ENCODE assay signal across 11 cellular contexts in the genomic region with DNA sequence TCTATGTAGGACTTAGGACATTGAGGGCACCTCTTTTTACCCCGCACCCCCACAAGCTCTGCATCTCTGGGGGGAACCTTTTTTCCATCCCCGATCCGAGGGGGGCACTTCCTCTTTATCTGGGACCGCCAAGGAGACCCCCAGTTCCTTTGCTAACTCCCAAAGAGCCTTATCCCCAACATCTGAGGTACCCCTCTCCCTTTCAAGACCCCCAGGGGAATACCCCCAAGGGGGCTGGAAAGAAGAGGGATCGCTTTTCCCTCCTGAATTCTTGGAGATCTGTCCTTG. TPM values are rescaled to one million over a fixed set of nuclear protein-coding genes. Genes with fewer than 3 reads are reported as not detected.
DNase-seq lines count a peak whose midpoint lies in the region; ATAC-seq, FAIRE-seq and TF ChIP-seq lines count a peak whose summit lies in the region.
"Had no signal": no experiment of that assay in that cellular context is flagged by ENCODE, and none has a peak within 500 bp of the region (broad histone marks: within the 10 kb centered on the region; RNA-seq: fewer than 3 reads in every experiment).

No MANE protein-coding gene starts in this region.

- TF ChIP-seq POLR2A in K562 (conservative IDR thresholded peaks at IDR 0.05): no peak

- no peak overlapping the region for H3K27ac Mint-ChIP-seq in Caco-2 (ENCODE audit: unreplicated experiment)
- H3K27ac Mint-ChIP-seq in IgD-negative memory B cell: peak overlapping the region; percentile 83 to 94 (median 83)
- peak overlapping the region in 1 of 2 donors; percentile 0 for H3K27ac Mint-ChIP-seq in natural killer cell treated with Interleukin-12 subunit alpha and Interleukin-12 subunit beta and Interleukin-15 and Interleukin-18, amount 100 ng/mL, for 72 hours

- intact Hi-C loops in Caco-2 (cut with micrococcal nuclease; ENCODE audit: unreplicated experiment): no loop called here
- intact Hi-C loops in K562 (cut with micrococcal nuclease): no loop called here

- BruUV-seq in Caco-2 (replicated peaks; lab: Mats Ljungman, UMichigan): no TSS peak
- no TSS peak for BruUV-seq in K562 (replicated peaks; lab: Mats Ljungman, UMichigan)

- H3K9ac ChIP-seq in K562 (ENCODE audit: insufficient read depth in 1 of 2, low read depth in 2 of 2, low read length in 2 of 2): peak overlapping the region; percentile 94 to 95

- no peak for DNase-seq in Caco-2
- no peak for DNase-seq in K562 (ENCODE audit: extremely low read depth in 1 of 4, low spot score in 3 of 4)
- no peak for DNase-seq in natural killer cell treated with Interleukin-12 subunit alpha and Interleukin-12 subunit beta and Interleukin-15 and Interleukin-18, amount 100 ng/mL, for 72 hours (ENCODE audit: low spot score)
- no peak for DNase-seq in iPS-NIHi7 (ENCODE audit: extremely low spot score)
- no peak for DNase-seq in ureter (ENCODE audit: low spot score)
- no peak for DNase-seq in NCI-H69 (lab: John Stamatoyannopoulos, UW)
- DNase-seq: GF-D8; kidney; stimulated activated CD4-positive, alpha-beta T cell treated with anti-CD3 and anti-CD28 coated beads, Interleukin-4, amount 100 ng/mL, for 24 hours had no signal

- H3K4me3 ChIP-seq in Caco-2 (ENCODE audit: low read depth, low read length): no peak overlapping the region
- H3K4me3 ChIP-seq in K562: peak overlapping the region; percentile 83

- TF ChIP-seq CTCF in Caco-2 (IDR thresholded peaks at IDR 0.05; ENCODE audit: insufficient read depth in 1 of 2, low read depth in 1 of 2, low read length in 1 of 2, severe bottlenecking in 1 of 2, unreplicated experiment in 1 of 2) (no peak), K562 (IDR thresholded peaks at IDR 0.05 in 2 of 3, conservative IDR thresholded peaks at IDR 0.05 in 1 of 3; ENCODE audit: insufficient read depth in 2 of 3, low read depth in 1 of 3, low read length in 3 of 3) (no peak)

- H3K9me3 Mint-ChIP-seq in Caco-2 (ENCODE audit: unreplicated experiment) (peaks cover 9% of the 10 kb centered on the region), IgD-negative memory B cell (peaks cover 0 to 1% (median 0%) of the 10 kb centered on the region in 3 donors)
- H3K9me3 Mint-ChIP-seq in natural killer cell treated with Interleukin-12 subunit alpha and Interleukin-12 subunit beta and Interleukin-15 and Interleukin-18, amount 100 ng/mL, for 72 hours: no peaks in the 10 kb centered on the region

- H3K9me3 ChIP-seq in Caco-2 (no peaks in the 10 kb centered on the region), K562 (replicated peaks; ENCODE audit: control insufficient read depth, insufficient read depth, low read depth, low read length) (peaks cover 4% of the 10 kb centered on the region)

- CTCF ChIA-PET in Caco-2 (lab: Charles Lee) (no interaction called here), K562 (lab: Yijun Ruan, JAX; ENCODE audit: low intra/inter-chr PET ratio) (no interaction called here)

- peak overlapping the region; percentile 18; the same call in 1 of the 2 replicates for H2AFZ ChIP-seq in K562 (ENCODE audit: low read depth, low read length)

- no peak for TF ChIP-seq EP300 in K562 (IDR thresholded peaks at IDR 0.05; ENCODE audit: low read length)

- H3K27me3 ChIP-seq in Caco-2 (replicated peaks; ENCODE audit: control insufficient read depth, insufficient read depth, low read length) (no peaks in the 10 kb centered on the region), K562 (ENCODE audit: control insufficient read depth in 2 of 2, insufficient read depth in 2 of 2, low read length in 2 of 2) (no peaks in the 10 kb centered on the region)

- no peaks in the 10 kb centered on the region for H3K36me3 ChIP-seq in Caco-2 (ENCODE audit: control insufficient read depth, insufficient read depth, low read length)
- H3K36me3 ChIP-seq in K562 (ENCODE audit: control insufficient read depth, insufficient read depth, low read length): peaks cover 22% of the 10 kb centered on the region

- in situ Hi-C loops in K562 (cut with MboI): no loop called here

- no peaks in the 10 kb centered on the region; the same call in 1 of the 2 replicates for H4K20me1 ChIP-seq in K562 (replicated peaks; ENCODE audit: control insufficient read depth, insufficient read depth, low read length)

- peak overlapping the region; percentile 99 for H3K27ac ChIP-seq in K562 (ENCODE audit: extremely low read depth, low read depth, low read length)

- peaks cover 12% of the 10 kb centered on the region for H3K36me3 Mint-ChIP-seq in Caco-2 (ENCODE audit: insufficient read depth, unreplicated experiment)
- no peaks in the 10 kb centered on the region for H3K36me3 Mint-ChIP-seq in IgD-negative memory B cell
- H3K36me3 Mint-ChIP-seq in natural killer cell treated with Interleukin-12 subunit alpha and Interleukin-12 subunit beta and Interleukin-15 and Interleukin-18, amount 100 ng/mL, for 72 hours: no peaks in the 10 kb centered on the region

- H3K4me2 ChIP-seq in K562 (ENCODE audit: insufficient read depth, low read length): peak overlapping the region; percentile 97

- FAIRE-seq in K562 (lab: Jason Lieb, UNC): no peak
- FAIRE-seq: kidney had no signal

- peaks cover 25% of the 10 kb centered on the region for H3K79me2 ChIP-seq in K562 (ENCODE audit: control insufficient read depth, insufficient read depth, low read length)

- POLR2A ChIA-PET in Caco-2 (lab: Charles Lee): no interaction called here
- POLR2A ChIA-PET in K562 (lab: Yijun Ruan, JAX): interaction anchor here (0.6 to 3.1 kb wide), 12 partner anchors 8 to 813 kb away, joined by 3 to 30 read pairs (median 4); no protein-coding TSS in a partner anchor

- WGBS in K562 (ENCODE audit: insufficient coverage, low coverage, missing lambda C conversion rate): 9% methylated on average over 5 of the region's 5 CpGs

- peaks cover 7% of the 10 kb centered on the region for H3K9me1 ChIP-seq in K562 (ENCODE audit: control insufficient read depth, insufficient read depth, low read length)

- H3K4me1 Mint-ChIP-seq in Caco-2 (ENCODE audit: low read depth, unreplicated experiment): peaks cover 12% of the 10 kb centered on the region
- peaks cover 41 to 54% (median 53%) of the 10 kb centered on the region in 3 donors for H3K4me1 Mint-ChIP-seq in IgD-negative memory B cell
- peaks cover 45 to 47% of the 10 kb centered on the region in 2 donors for H3K4me1 Mint-ChIP-seq in natural killer cell treated with Interleukin-12 subunit alpha and Interleukin-12 subunit beta and Interleukin-15 and Interleukin-18, amount 100 ng/mL, for 72 hours (ENCODE audit: low read depth in 2 of 2)

- H3K4me3 Mint-ChIP-seq in Caco-2 (ENCODE audit: unreplicated experiment) (peak overlapping the region; percentile 84), IgD-negative memory B cell (peak overlapping the region; percentile 77 to 97 (median 90))
- H3K4me3 Mint-ChIP-seq in natural killer cell treated with Interleukin-12 subunit alpha and Interleukin-12 subunit beta and Interleukin-15 and Interleukin-18, amount 100 ng/mL, for 72 hours: peak overlapping the region; percentile 67

- no peak for TF ChIP-seq RAD21 in K562 (CRISPR knock-in tag; conservative IDR thresholded peaks at IDR 0.05 in 1 of 2, IDR thresholded peaks at IDR 0.05 in 1 of 2)

- H3K27me3 Mint-ChIP-seq in Caco-2 (ENCODE audit: insufficient read depth, unreplicated experiment) (peaks cover 3% of the 10 kb centered on the region), IgD-negative memory B cell (peaks cover 19% of the 10 kb centered on the region)
- H3K27me3 Mint-ChIP-seq in natural killer cell treated with Interleukin-12 subunit alpha and Interleukin-12 subunit beta and Interleukin-15 and Interleukin-18, amount 100 ng/mL, for 72 hours: peaks cover 27 to 34% of the 10 kb centered on the region in 2 donors

- ATAC-seq in K562: no peak
- no peak for ATAC-seq in natural killer cell treated with Interleukin-12 subunit alpha and Interleukin-12 subunit beta and Interleukin-15 and Interleukin-18, amount 100 ng/mL, for 72 hours
- ATAC-seq in HG02938 (IDR thresholded peaks at IDR 0.05; ENCODE audit: unreplicated experiment): no peak

- 0 out of 2 replicates have a peak, but pooled peaks cover 6% of the 10 kb centered on the region for H3K4me1 ChIP-seq in Caco-2
- peaks cover 36 to 59% of the 10 kb centered on the region in 2 experiments for H3K4me1 ChIP-seq in K562 (replicated peaks in 1 of 2; ENCODE audit: control insufficient read depth in 2 of 2, insufficient read depth in 2 of 2, low read length in 2 of 2)

RNA-seq across cellular contexts. Expression of gene TNFSF9, which starts 1.1 kb away (rescaled TPM):
- total RNA-seq in Caco-2 (2022): 0.77 and 1.3 TPM in 2 replicates
- 14.7 TPM for polyA plus RNA-seq in IgD-negative memory B cell
- total RNA-seq in K562 (2011; cell fraction: chromatin; rRNA removed; ENCODE audit: low replicate concordance): 5.5 and 15.4 TPM in 2 replicates
- 19.5 and 27.3 TPM in 2 replicates for total RNA-seq in K562 (2011; cell fraction: nucleolus; rRNA removed)
- 20.7 and 24.7 TPM in 2 replicates for total RNA-seq in K562 (2011; cell fraction: nucleoplasm; rRNA removed)
- total RNA-seq in K562 (2014; rRNA removed): 13.8 and 17.7 TPM in 2 replicates
- 6.5 TPM in 2 replicates for total RNA-seq in K562 (2014; rRNA removed; fragmentation: Illumina TruSeq; extraction: Trizol)
- 6.2 and 7.6 TPM in 2 replicates for total RNA-seq in K562 (2015; rRNA removed; fragmentation: Illumina TruSeq; extraction: Trizol)
- total RNA-seq in K562 (2021): 17.9 and 18.9 TPM in 2 replicates
- polyA plus RNA-seq in K562 (2011; rRNA removed): 15.1 and 19.2 TPM in 2 replicates
- 20.1 and 36.9 TPM in 2 replicates for polyA plus RNA-seq in K562 (2011; cell fraction: cytosol; rRNA removed)
- polyA plus RNA-seq in K562 (2011; cell fraction: nucleus; rRNA removed): 11.4 and 12.1 TPM in 2 replicates
- 14.1 and 19.0 TPM in 2 replicates for polyA plus RNA-seq in K562 (2012)
- 4.7 and 6.4 TPM in 2 replicates for polyA plus RNA-seq in K562 (2014; fragmentation: Illumina TruSeq; extraction: Trizol)
- 1 to 10 TPM; 1.4 to 2.1 TPM for polyA plus RNA-seq in K562 (2014; fragmentation: Nextera tagmentation; extraction: Ambion mirVana)
- polyA plus RNA-seq in K562 (2014; rRNA removed): 9.8 and 11.9 TPM in 2 replicates
- 5.3 and 5.5 TPM in 2 replicates for polyA minus RNA-seq in K562 (2011; rRNA and poly(A)+ RNA removed)
- polyA minus RNA-seq in K562 (2011; cell fraction: cytosol; rRNA and poly(A)+ RNA removed): 11.5 and 17.7 TPM in 2 replicates
- polyA minus RNA-seq in K562 (2011; cell fraction: nucleus; rRNA and poly(A)+ RNA removed): 5.0 and 6.9 TPM in 2 replicates
- 1 to 10 TPM; 3.4 to 3.8 TPM for total RNA-seq in natural killer cell treated with Interleukin-12 subunit alpha and Interleukin-12 subunit beta and Interleukin-15 and Interleukin-18, amount 100 ng/mL, for 72 hours
- 0.75 TPM for total RNA-seq in ureter

RNA-seq across cellular contexts. Expression of gene TUBB4A, which starts 29.8 kb away (rescaled TPM):
- total RNA-seq in Caco-2 (2022): 3.8 and 6.0 TPM in 2 replicates
- polyA plus RNA-seq in IgD-negative memory B cell: 14.6 TPM
- 0.95 and 1.9 TPM in 2 replicates for total RNA-seq in K562 (2011; cell fraction: chromatin; rRNA removed; ENCODE audit: low replicate concordance)
- total RNA-seq in K562 (2011; cell fraction: nucleolus; rRNA removed): 1.3 and 1.7 TPM in 2 replicates
- total RNA-seq in K562 (2011; cell fraction: nucleoplasm; rRNA removed): 1.5 and 2.5 TPM in 2 replicates
- total RNA-seq in K562 (2014; rRNA removed): 1.0 and 1.5 TPM in 2 replicates
- total RNA-seq in K562 (2014; rRNA removed; fragmentation: Illumina TruSeq; extraction: Trizol): 0.26 and 0.44 TPM in 2 replicates
- 0.62 and 0.68 TPM in 2 replicates for total RNA-seq in K562 (2015; rRNA removed; fragmentation: Illumina TruSeq; extraction: Trizol)
- 6.2 and 7.0 TPM in 2 replicates for total RNA-seq in K562 (2021)
- polyA plus RNA-seq in K562 (2011; rRNA removed): 0.75 and 0.81 TPM in 2 replicates
- polyA plus RNA-seq in K562 (2011; cell fraction: cytosol; rRNA removed): 2.2 and 3.2 TPM in 2 replicates
- polyA plus RNA-seq in K562 (2011; cell fraction: nucleus; rRNA removed): 0.86 and 1.5 TPM in 2 replicates
- polyA plus RNA-seq in K562 (2012): 5.6 and 11.4 TPM in 2 replicates
- polyA plus RNA-seq in K562 (2014; fragmentation: Illumina TruSeq; extraction: Trizol): 2.9 and 3.9 TPM in 2 replicates
- polyA plus RNA-seq in K562 (2014; fragmentation: Nextera tagmentation; extraction: Ambion mirVana): under 1 TPM; 0.14 to 0.15 TPM
- polyA plus RNA-seq in K562 (2014; rRNA removed): 1.7 TPM in 2 replicates
- 0.51 and 1.4 TPM in 2 replicates for polyA minus RNA-seq in K562 (2011; rRNA and poly(A)+ RNA removed)
- 8.2 and 9.8 TPM in 2 replicates for polyA minus RNA-seq in K562 (2011; cell fraction: cytosol; rRNA and poly(A)+ RNA removed)
- polyA minus RNA-seq in K562 (2011; cell fraction: nucleus; rRNA and poly(A)+ RNA removed): 0.81 and 2.2 TPM in 2 replicates
- 1 to 10 TPM; 1.4 to 3.2 TPM for total RNA-seq in natural killer cell treated with Interleukin-12 subunit alpha and Interleukin-12 subunit beta and Interleukin-15 and Interleukin-18, amount 100 ng/mL, for 72 hours
- 1.2 TPM for total RNA-seq in ureter

RNA-seq across cellular contexts. Expression of gene DENND1C, which starts 50.3 kb away (rescaled TPM):
- total RNA-seq in Caco-2 (2022): 3.5 and 4.4 TPM in 2 replicates
- polyA plus RNA-seq in IgD-negative memory B cell: 80.7 TPM
- 0.69 TPM in 2 replicates for total RNA-seq in K562 (2011; cell fraction: chromatin; rRNA removed; ENCODE audit: low replicate concordance)
- total RNA-seq in K562 (2011; cell fraction: nucleolus; rRNA removed): 0.39 and 0.67 TPM in 2 replicates
- 0.37 TPM in 1 of 2 replicates, not detected in the other for total RNA-seq in K562 (2011; cell fraction: nucleoplasm; rRNA removed)
- total RNA-seq in K562 (2014; rRNA removed): 0.09 and 0.16 TPM in 2 replicates
- total RNA-seq in K562 (2014; rRNA removed; fragmentation: Illumina TruSeq; extraction: Trizol): 0.18 TPM in 1 of 2 replicates, not detected in the other
- total RNA-seq in K562 (2015; rRNA removed; fragmentation: Illumina TruSeq; extraction: Trizol): 0.15 and 0.43 TPM in 2 replicates
- 0.49 and 0.78 TPM in 2 replicates for total RNA-seq in K562 (2021)
- polyA plus RNA-seq in K562 (2011; rRNA removed): 0.29 and 1.1 TPM in 2 replicates
- 0.54 and 0.91 TPM in 2 replicates for polyA plus RNA-seq in K562 (2011; cell fraction: cytosol; rRNA removed)
- polyA plus RNA-seq in K562 (2011; cell fraction: nucleus; rRNA removed): 2.0 and 3.1 TPM in 2 replicates
- 0.68 and 1.4 TPM in 2 replicates for polyA plus RNA-seq in K562 (2012)
- 0.33 and 0.34 TPM in 2 replicates for polyA plus RNA-seq in K562 (2014; fragmentation: Illumina TruSeq; extraction: Trizol)
- polyA plus RNA-seq in K562 (2014; fragmentation: Nextera tagmentation; extraction: Ambion mirVana): under 1 TPM in 1 of 2 experiments, not detected in 1; 0.03 TPM
- 0.19 and 1.2 TPM in 2 replicates for polyA plus RNA-seq in K562 (2014; rRNA removed)
- polyA minus RNA-seq in K562 (2011; rRNA and poly(A)+ RNA removed): 0.09 TPM in 1 of 2 replicates, not detected in the other
- not detected in 2 replicates for polyA minus RNA-seq in K562 (2011; cell fraction: cytosol; rRNA and poly(A)+ RNA removed)
- 0.27 and 0.78 TPM in 2 replicates for polyA minus RNA-seq in K562 (2011; cell fraction: nucleus; rRNA and poly(A)+ RNA removed)
- 100 to 1,000 TPM in 1 of 2 donors, 10 to 100 TPM in 1; 73.6 to 131 TPM for total RNA-seq in natural killer cell treated with Interleukin-12 subunit alpha and Interleukin-12 subunit beta and Interleukin-15 and Interleukin-18, amount 100 ng/mL, for 72 hours
- total RNA-seq in ureter: 3.1 TPM

RNA-seq across cellular contexts. Expression of gene CD70, which starts 59.0 kb away (rescaled TPM):
- total RNA-seq in Caco-2 (2022): not detected in 2 replicates
- polyA plus RNA-seq in IgD-negative memory B cell: 28.4 TPM
- total RNA-seq in K562 (2011; cell fraction: chromatin; rRNA removed; ENCODE audit: low replicate concordance): 0.60 and 0.67 TPM in 2 replicates
- total RNA-seq in K562 (2011; cell fraction: nucleolus; rRNA removed): 0.50 TPM in 1 of 2 replicates, not detected in the other
- not detected in 2 replicates for total RNA-seq in K562 (2011; cell fraction: nucleoplasm; rRNA removed)
- total RNA-seq in K562 (2014; rRNA removed): not detected in 2 replicates
- not detected in 2 replicates for total RNA-seq in K562 (2014; rRNA removed; fragmentation: Illumina TruSeq; extraction: Trizol)
- 0.33 and 0.64 TPM in 2 replicates for total RNA-seq in K562 (2015; rRNA removed; fragmentation: Illumina TruSeq; extraction: Trizol)
- 0.58 and 1.5 TPM in 2 replicates for total RNA-seq in K562 (2021)
- polyA plus RNA-seq in K562 (2011; rRNA removed): 0.33 and 1.6 TPM in 2 replicates
- 1.00 and 2.4 TPM in 2 replicates for polyA plus RNA-seq in K562 (2011; cell fraction: cytosol; rRNA removed)
- polyA plus RNA-seq in K562 (2011; cell fraction: nucleus; rRNA removed): 1.7 and 2.5 TPM in 2 replicates
- polyA plus RNA-seq in K562 (2012): 0.36 and 3.3 TPM in 2 replicates
- polyA plus RNA-seq in K562 (2014; fragmentation: Illumina TruSeq; extraction: Trizol): 0.64 TPM in 1 of 2 replicates, not detected in the other
- under 1 TPM in 1 of 2 experiments, not detected in 1; 0.06 TPM for polyA plus RNA-seq in K562 (2014; fragmentation: Nextera tagmentation; extraction: Ambion mirVana)
- polyA plus RNA-seq in K562 (2014; rRNA removed): 0.32 and 0.42 TPM in 2 replicates
- polyA minus RNA-seq in K562 (2011; rRNA and poly(A)+ RNA removed): not detected in 2 replicates
- polyA minus RNA-seq in K562 (2011; cell fraction: cytosol; rRNA and poly(A)+ RNA removed): 2.8 TPM in 1 of 2 replicates, not detected in the other
- polyA minus RNA-seq in K562 (2011; cell fraction: nucleus; rRNA and poly(A)+ RNA removed): 0.40 and 1.1 TPM in 2 replicates
- 10 to 100 TPM; 10.6 to 26.1 TPM for total RNA-seq in natural killer cell treated with Interleukin-12 subunit alpha and Interleukin-12 subunit beta and Interleukin-15 and Interleukin-18, amount 100 ng/mL, for 72 hours
- not detected for total RNA-seq in ureter

Comparison
In these comparisons a context has a peak if more than half of its experiments do, and no peak if none do; other contexts are left out.
1. RNA of gene DENND1C, which starts 50.3 kb away (total RNA-seq): 73.6 to 131 TPM in natural killer cell treated with Interleukin-12 subunit alpha and Interleukin-12 subunit beta and Interleukin-15 and Interleukin-18, amount 100 ng/mL, for 72 hours; 3.5 to 4.4 TPM in Caco-2, 3.1 TPM in ureter (single experiment) and 0.09 to 0.78 TPM in K562; every median in the first group is over 10 times any median in the second.
2. Peak in every context shown above with its lines, with median percentiles within 50 percentile points of each other: H3K4me3 Mint-ChIP-seq.